9 cellular contexts compared by ENCODE assay signal in genomic region chr4:86961605-86962295, GRCh38. TPM values are rescaled to one million over a fixed set of nuclear protein-coding genes. Genes with fewer than 3 reads are reported as not detected.
A peak's percentile ranks its signal among the peaks of the same experiment; 100 is the strongest.
DNase-seq lines count a peak whose midpoint lies in the region; ATAC-seq, FAIRE-seq and TF ChIP-seq lines count a peak whose summit lies in the region.
"Had no signal": no experiment of that assay in that cellular context is flagged by ENCODE, and none has a peak within 500 bp of the region (broad histone marks: within the 10 kb centered on the region; RNA-seq: fewer than 3 reads in every experiment).

No MANE protein-coding gene starts in this region.

- peak overlapping the region; percentile 21 for H3K4me2 ChIP-seq in astrocyte (ENCODE audit: low read length)

- H3K4me1 ChIP-seq in astrocyte (ENCODE audit: insufficient read depth, low read length) = peaks cover 3% of the 10 kb centered on the region

- H3K36me3 Mint-ChIP-seq in astrocyte (ENCODE audit: low read depth, unreplicated experiment) (peaks cover 9% of the 10 kb centered on the region), nephron (ENCODE audit: low read depth) (peaks cover 8% of the 10 kb centered on the region)

- DNase-seq in AG08395 (ENCODE audit: low spot score) (peak; percentile 33), NCI-H2107 treated with DMSO at 0.1 percent for 48 hours (lab: John Stamatoyannopoulos, UW; ENCODE audit: unreplicated experiment) (peak; percentile 68), astrocyte (ENCODE audit: low read depth) (peak; percentile 80), LoVo (ENCODE audit: low spot score) (no peak)
- DNase-seq in activated CD8-positive, alpha-beta memory T cell treated with anti-CD3 and anti-CD28 coated beads for 24 hours = no peak

- no peaks in the 10 kb centered on the region for H3K79me2 ChIP-seq in astrocyte (ENCODE audit: insufficient read depth, low read length)

- H3K4me1 Mint-ChIP-seq in astrocyte (ENCODE audit: low read depth, unreplicated experiment) (peaks cover 43% of the 10 kb centered on the region), nephron (peaks cover 36% of the 10 kb centered on the region)

- ATAC-seq in GM18867 (IDR thresholded peaks at IDR 0.05; ENCODE audit: unreplicated experiment) = peak; percentile 95
- ATAC-seq in HG02970 (IDR thresholded peaks at IDR 0.05; ENCODE audit: low FRiP score, unreplicated experiment) = peak; percentile 85

- no peaks in the 10 kb centered on the region for H3K36me3 ChIP-seq in astrocyte (ENCODE audit: insufficient read depth, low read length)
- H3K36me3 ChIP-seq: HAP-1 had no signal

- no peak overlapping the region for H3K27ac ChIP-seq in astrocyte (ENCODE audit: low read depth, low read length)

- no peak for TF ChIP-seq CTCF in astrocyte (IDR thresholded peaks at IDR 0.05; ENCODE audit: insufficient read depth, low read depth, low read length)
- TF ChIP-seq CTCF in nephron (IDR thresholded peaks at IDR 0.05; ENCODE audit: unreplicated experiment in 3 of 3) = no peak

- H3K27me3 ChIP-seq in astrocyte (ENCODE audit: insufficient read depth, low read length) = no peaks in the 10 kb centered on the region

- no peaks in the 10 kb centered on the region for H4K20me1 ChIP-seq in astrocyte (ENCODE audit: insufficient read depth, low read length)

- H3K4me3 ChIP-seq in astrocyte (ENCODE audit: insufficient read depth, low read depth, low read length) = no peak overlapping the region
- H3K4me3 ChIP-seq: HAP-1 had no signal

- H3K9me3 Mint-ChIP-seq in astrocyte (ENCODE audit: unreplicated experiment) = no peaks in the 10 kb centered on the region
- H3K9me3 Mint-ChIP-seq in nephron = no peaks in the 10 kb centered on the region

- H2AFZ ChIP-seq in astrocyte (ENCODE audit: low read depth, low read length) = no peak overlapping the region

- H3K27ac Mint-ChIP-seq in astrocyte (ENCODE audit: unreplicated experiment) = peak overlapping the region; percentile 1
- peak overlapping the region; percentile 5 to 54 (median 53) for H3K27ac Mint-ChIP-seq in nephron

- no peak overlapping the region for H3K9ac ChIP-seq in astrocyte (ENCODE audit: low read length)

- H3K9me3 ChIP-seq in astrocyte (ENCODE audit: insufficient read depth, low read depth, low read length) = no peaks in the 10 kb centered on the region
- H3K9me3 ChIP-seq: HAP-1 had no signal

- no peaks in the 10 kb centered on the region for H3K27me3 Mint-ChIP-seq in astrocyte (ENCODE audit: low read depth, unreplicated experiment)
- H3K27me3 Mint-ChIP-seq in nephron (ENCODE audit: low read depth) = peaks cover 6% of the 10 kb centered on the region

- no peak for FAIRE-seq in astrocyte (lab: Jason Lieb, UNC)

- H3K4me3 Mint-ChIP-seq in astrocyte (ENCODE audit: unreplicated experiment) (peak overlapping the region; percentile 28), nephron (peak overlapping the region in 1 of 3 experiments; percentile 5)

RNA-seq across cellular contexts. Expression of gene AFF1, which starts 26.9 kb away (rescaled TPM):
- 55.3 and 58.2 TPM in 2 replicates for total RNA-seq in astrocyte

Comparison
In these comparisons a context has a peak if more than half of its experiments do, and no peak if none do; other contexts are left out.
1. DNase-seq: peak in AG08395 (single experiment), NCI-H2107 treated with DMSO at 0.1 percent for 48 hours (single experiment) and astrocyte (single experiment); none in LoVo (single experiment) and activated CD8-positive, alpha-beta memory T cell treated with anti-CD3 and anti-CD28 coated beads for 24 hours (single experiment).